ENCODE assay signal across 17 cellular contexts in the genomic region with DNA sequence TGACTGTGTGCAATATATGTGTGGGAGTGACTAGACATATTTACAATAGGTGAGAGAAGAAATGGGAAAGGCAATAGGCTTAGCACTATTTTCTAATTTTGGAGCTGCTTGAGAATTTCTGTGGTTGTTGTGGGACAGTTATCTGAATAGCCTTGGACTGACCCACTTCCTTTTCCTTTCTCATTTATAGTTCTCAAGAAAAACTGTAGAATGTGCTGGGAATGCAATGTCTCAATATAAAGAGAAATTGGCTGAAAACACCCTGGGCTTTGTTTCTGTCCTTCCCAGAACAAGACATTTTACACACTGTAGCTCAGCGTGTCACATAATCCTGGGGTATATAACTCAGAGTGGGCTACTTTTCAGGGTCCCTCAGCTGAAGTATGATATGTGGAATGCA.
DNase-seq lines count a peak whose midpoint lies in the region; ATAC-seq and TF ChIP-seq lines count a peak whose summit lies in the region.
"Had no signal": no experiment of that assay in that cellular context is flagged by ENCODE, and none has a peak within 500 bp of the region (broad histone marks: within the 10 kb centered on the region; RNA-seq: fewer than 3 reads in every experiment).

No MANE protein-coding gene starts in this region.

- DNase-seq in Kasumi-1 (lab: John Stamatoyannopoulos, UW) (peak; percentile 46 to 49), astrocyte of the spinal cord (ENCODE audit: low read depth, low spot score) (peak; percentile 10), fibroblast of the aortic adventitia (ENCODE audit: low read depth) (peak; percentile 5), substantia nigra (lab: John Stamatoyannopoulos, UW) (no peak), osteocyte (ENCODE audit: extremely low spot score, unreplicated experiment) (no peak), tibial artery (no peak)
- DNase-seq: ACHN; CD8-positive, alpha-beta memory T cell; GOT3; NCI-H146; NCI-H2227 treated with DMSO at 0.1 percent for 48 hours; NCI-H526 treated with DMSO at 0.1 percent for 48 hours had no signal

- no peaks in the 10 kb centered on the region for H3K9me3 Mint-ChIP-seq in osteocyte (ENCODE audit: unreplicated experiment)

- peaks cover 14% of the 10 kb centered on the region for H3K27me3 Mint-ChIP-seq in osteocyte (ENCODE audit: unreplicated experiment)

- no peak overlapping the region for H3K27ac Mint-ChIP-seq in osteocyte (ENCODE audit: unreplicated experiment)
- H3K27ac Mint-ChIP-seq: B cell; CD8-positive, alpha-beta memory T cell had no signal

- no peaks in the 10 kb centered on the region for H3K36me3 ChIP-seq in tibial artery
- H3K36me3 ChIP-seq: SJSA1 had no signal

- no peaks in the 10 kb centered on the region for H3K36me3 Mint-ChIP-seq in osteocyte (ENCODE audit: unreplicated experiment)
- H3K36me3 Mint-ChIP-seq: CD8-positive, alpha-beta memory T cell had no signal

- peaks cover 43% of the 10 kb centered on the region for H3K4me1 Mint-ChIP-seq in osteocyte (ENCODE audit: unreplicated experiment)
- H3K4me1 Mint-ChIP-seq: B cell; CD8-positive, alpha-beta memory T cell had no signal

- no peaks in the 10 kb centered on the region for H3K9me3 ChIP-seq in tibial artery
- H3K9me3 ChIP-seq: SJSA1 had no signal

- no peak for ATAC-seq in HG03460 (IDR thresholded peaks at IDR 0.05; ENCODE audit: unreplicated experiment)
- no peak for ATAC-seq in HG03571 (IDR thresholded peaks at IDR 0.05; ENCODE audit: unreplicated experiment)
- ATAC-seq: PC-3 had no signal

- intact Hi-C loops in tibial artery (cut with DNase I; ENCODE audit: low total_unique reads) = no loop called here

- H3K27ac ChIP-seq in substantia nigra (ENCODE audit: low read depth, low read length, poor library complexity, severe bottlenecking) (peak overlapping the region; percentile 79), tibial artery (no peak overlapping the region)
- H3K27ac ChIP-seq: SJSA1 had no signal

- TF ChIP-seq CTCF in astrocyte of the spinal cord (IDR thresholded peaks at IDR 0.05; ENCODE audit: low read depth, low read length) (no peak), fibroblast of the aortic adventitia (IDR thresholded peaks at IDR 0.05; ENCODE audit: insufficient read depth, low read length) (no peak), osteocyte (IDR thresholded peaks at IDR 0.05) (no peak), tibial artery (IDR thresholded peaks at IDR 0.05) (no peak)

- no peak overlapping the region for H3K4me3 Mint-ChIP-seq in osteocyte (ENCODE audit: unreplicated experiment)
- H3K4me3 Mint-ChIP-seq: B cell; CD8-positive, alpha-beta memory T cell had no signal

- H3K4me1 ChIP-seq in tibial artery = no peaks in the 10 kb centered on the region

- no peaks in the 10 kb centered on the region for H3K27me3 ChIP-seq in tibial artery

- in situ Hi-C loops in astrocyte of the spinal cord (cut with HindIII; ENCODE audit: low sequenced_read_pairs) = no loop called here

- H3K4me3 ChIP-seq in astrocyte of the spinal cord (ENCODE audit: low read depth, low read length) = no peak overlapping the region
- no peak overlapping the region for H3K4me3 ChIP-seq in fibroblast of the aortic adventitia (ENCODE audit: low read depth, low read length)
- no peak overlapping the region for H3K4me3 ChIP-seq in tibial artery
- H3K4me3 ChIP-seq: SJSA1 had no signal

Comparison
In these comparisons a context has a peak if more than half of its experiments do, and no peak if none do; other contexts are left out.
1. DNase-seq: peak in Kasumi-1 (2 of 2), astrocyte of the spinal cord (single experiment) and fibroblast of the aortic adventitia (single experiment); none in substantia nigra (0 of 49), osteocyte (single experiment) and tibial artery (0 of 2).